ENCODE assay signal across 1 cellular context in the genomic region with DNA sequence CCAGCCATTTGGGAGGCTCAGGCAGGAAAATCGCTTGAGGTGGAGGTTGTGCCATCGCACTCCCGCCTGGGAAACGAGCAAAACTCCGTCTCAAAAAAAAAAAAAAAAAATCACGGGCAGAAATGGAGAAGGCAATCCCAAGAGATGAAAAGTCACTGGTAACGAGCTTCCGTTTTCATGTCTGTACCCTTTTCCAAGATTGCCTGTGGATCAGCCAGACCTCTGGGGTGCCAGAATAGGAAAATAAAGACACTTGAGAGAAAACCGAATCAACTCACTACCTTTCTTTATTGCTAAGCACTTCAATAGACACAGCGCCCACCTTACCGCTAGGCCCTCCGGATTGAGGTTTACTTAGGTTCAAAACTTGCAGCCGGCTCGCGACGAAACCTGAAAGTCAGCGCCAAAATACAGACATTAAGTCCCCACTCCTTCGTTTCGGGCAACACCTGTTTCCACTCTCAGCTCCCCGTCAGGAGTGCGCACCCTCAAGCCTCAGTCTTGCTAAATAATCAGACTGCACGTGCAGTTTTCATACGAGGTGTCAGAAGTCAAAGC.
TF ChIP-seq lines count a peak whose summit lies in the region.

No MANE protein-coding gene starts in this region.

TF ChIP-seq in HepG2, 621 proteins besides CTCF, POLR2A, EP300 and RAD21:
- TF ChIP-seq, protein P1, sequence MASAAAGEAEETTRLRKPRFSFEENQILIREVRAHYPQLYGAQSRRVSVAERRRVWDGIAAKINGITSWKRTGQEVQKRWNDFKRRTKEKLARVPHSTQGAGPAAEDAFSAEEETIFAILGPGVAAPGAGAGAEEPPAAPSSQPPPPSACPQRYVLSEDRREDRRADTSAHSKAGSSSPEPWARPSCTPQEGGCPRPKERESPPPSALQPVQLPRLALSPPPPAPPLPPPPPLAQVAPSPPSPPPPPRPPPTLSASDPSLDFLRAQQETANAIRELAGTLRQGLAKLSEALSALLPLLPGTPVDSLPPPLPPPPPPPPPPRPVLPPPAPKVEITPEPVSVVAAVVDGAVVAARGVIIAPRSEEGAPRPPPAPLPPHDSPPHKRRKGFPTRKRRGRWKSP (CRISPR knock-in tag; IDR thresholded peaks at IDR 0.05), result peak; percentile 66; the same call in 1 of the 2 replicates
- TF ChIP-seq, protein P2, sequence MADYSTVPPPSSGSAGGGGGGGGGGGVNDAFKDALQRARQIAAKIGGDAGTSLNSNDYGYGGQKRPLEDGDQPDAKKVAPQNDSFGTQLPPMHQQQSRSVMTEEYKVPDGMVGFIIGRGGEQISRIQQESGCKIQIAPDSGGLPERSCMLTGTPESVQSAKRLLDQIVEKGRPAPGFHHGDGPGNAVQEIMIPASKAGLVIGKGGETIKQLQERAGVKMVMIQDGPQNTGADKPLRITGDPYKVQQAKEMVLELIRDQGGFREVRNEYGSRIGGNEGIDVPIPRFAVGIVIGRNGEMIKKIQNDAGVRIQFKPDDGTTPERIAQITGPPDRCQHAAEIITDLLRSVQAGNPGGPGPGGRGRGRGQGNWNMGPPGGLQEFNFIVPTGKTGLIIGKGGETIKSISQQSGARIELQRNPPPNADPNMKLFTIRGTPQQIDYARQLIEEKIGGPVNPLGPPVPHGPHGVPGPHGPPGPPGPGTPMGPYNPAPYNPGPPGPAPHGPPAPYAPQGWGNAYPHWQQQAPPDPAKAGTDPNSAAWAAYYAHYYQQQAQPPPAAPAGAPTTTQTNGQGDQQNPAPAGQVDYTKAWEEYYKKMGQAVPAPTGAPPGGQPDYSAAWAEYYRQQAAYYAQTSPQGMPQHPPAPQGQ (CRISPR knock-in tag; IDR thresholded peaks at IDR 0.05; ENCODE audit: borderline replicate concordance), result 0 out of 2 replicates have a peak, but pooled peaks have one; percentile 25
- TF ChIP-seq, protein P3, sequence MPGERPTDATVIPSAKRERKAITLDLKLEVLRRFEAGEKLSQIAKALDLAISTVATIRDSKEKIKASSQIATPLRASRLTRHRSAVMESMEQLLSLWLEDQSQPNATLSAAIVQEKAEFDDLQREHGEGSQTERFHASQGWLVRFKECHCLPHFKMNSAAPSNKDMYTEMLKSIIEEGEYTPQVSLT (CRISPR knock-in tag; IDR thresholded peaks at IDR 0.05; ENCODE audit: borderline replicate concordance, low read depth), result peak; percentile 44; the same call in 1 of the 2 replicates
- TF ChIP-seq, protein P4, sequence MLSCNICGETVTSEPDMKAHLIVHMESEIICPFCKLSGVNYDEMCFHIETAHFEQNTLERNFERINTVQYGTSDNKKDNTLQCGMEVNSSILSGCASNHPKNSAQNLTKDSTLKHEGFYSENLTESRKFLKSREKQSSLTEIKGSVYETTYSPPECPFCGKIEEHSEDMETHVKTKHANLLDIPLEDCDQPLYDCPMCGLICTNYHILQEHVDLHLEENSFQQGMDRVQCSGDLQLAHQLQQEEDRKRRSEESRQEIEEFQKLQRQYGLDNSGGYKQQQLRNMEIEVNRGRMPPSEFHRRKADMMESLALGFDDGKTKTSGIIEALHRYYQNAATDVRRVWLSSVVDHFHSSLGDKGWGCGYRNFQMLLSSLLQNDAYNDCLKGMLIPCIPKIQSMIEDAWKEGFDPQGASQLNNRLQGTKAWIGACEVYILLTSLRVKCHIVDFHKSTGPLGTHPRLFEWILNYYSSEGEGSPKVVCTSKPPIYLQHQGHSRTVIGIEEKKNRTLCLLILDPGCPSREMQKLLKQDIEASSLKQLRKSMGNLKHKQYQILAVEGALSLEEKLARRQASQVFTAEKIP (CRISPR knock-in tag; IDR thresholded peaks at IDR 0.05; ENCODE audit: borderline replicate concordance), result 0 out of 2 replicates have a peak, but pooled peaks have one; percentile 77
- 0 out of 2 replicates have a peak, but pooled peaks have one; percentile 45 for TF ChIP-seq REXO4 (CRISPR knock-in tag; IDR thresholded peaks at IDR 0.05; ENCODE audit: borderline replicate concordance)
- TF ChIP-seq ZNF746 (CRISPR knock-in tag; IDR thresholded peaks at IDR 0.05), result no peak
- TF ChIP-seq ZC3H4 (CRISPR knock-in tag; IDR thresholded peaks at IDR 0.05; ENCODE audit: borderline replicate concordance), result peak; percentile 97
- TF ChIP-seq ZNF878 (CRISPR knock-in tag; IDR thresholded peaks at IDR 0.05), result peak; percentile 61; the same call in 1 of the 2 replicates
- TF ChIP-seq MTA1 (CRISPR knock-in tag; IDR thresholded peaks at IDR 0.05; ENCODE audit: borderline replicate concordance), result no peak; the same call in 1 of the 2 replicates
- 0 out of 2 replicates have a peak, but pooled peaks have one; percentile 17 for TF ChIP-seq GLI4 (CRISPR knock-in tag; IDR thresholded peaks at IDR 0.05; ENCODE audit: borderline replicate concordance)
- TF ChIP-seq ZNF558 (CRISPR knock-in tag; IDR thresholded peaks at IDR 0.05; ENCODE audit: borderline replicate concordance), result 0 out of 2 replicates have a peak, but pooled peaks have one; percentile 20
- no peak for TF ChIP-seq ZNF230 (CRISPR knock-in tag; IDR thresholded peaks at IDR 0.05)
- 0 out of 2 replicates have a peak, but pooled peaks have one; percentile 54 for TF ChIP-seq SSRP1 (CRISPR knock-in tag; IDR thresholded peaks at IDR 0.05)
- TF ChIP-seq, protein P5, sequence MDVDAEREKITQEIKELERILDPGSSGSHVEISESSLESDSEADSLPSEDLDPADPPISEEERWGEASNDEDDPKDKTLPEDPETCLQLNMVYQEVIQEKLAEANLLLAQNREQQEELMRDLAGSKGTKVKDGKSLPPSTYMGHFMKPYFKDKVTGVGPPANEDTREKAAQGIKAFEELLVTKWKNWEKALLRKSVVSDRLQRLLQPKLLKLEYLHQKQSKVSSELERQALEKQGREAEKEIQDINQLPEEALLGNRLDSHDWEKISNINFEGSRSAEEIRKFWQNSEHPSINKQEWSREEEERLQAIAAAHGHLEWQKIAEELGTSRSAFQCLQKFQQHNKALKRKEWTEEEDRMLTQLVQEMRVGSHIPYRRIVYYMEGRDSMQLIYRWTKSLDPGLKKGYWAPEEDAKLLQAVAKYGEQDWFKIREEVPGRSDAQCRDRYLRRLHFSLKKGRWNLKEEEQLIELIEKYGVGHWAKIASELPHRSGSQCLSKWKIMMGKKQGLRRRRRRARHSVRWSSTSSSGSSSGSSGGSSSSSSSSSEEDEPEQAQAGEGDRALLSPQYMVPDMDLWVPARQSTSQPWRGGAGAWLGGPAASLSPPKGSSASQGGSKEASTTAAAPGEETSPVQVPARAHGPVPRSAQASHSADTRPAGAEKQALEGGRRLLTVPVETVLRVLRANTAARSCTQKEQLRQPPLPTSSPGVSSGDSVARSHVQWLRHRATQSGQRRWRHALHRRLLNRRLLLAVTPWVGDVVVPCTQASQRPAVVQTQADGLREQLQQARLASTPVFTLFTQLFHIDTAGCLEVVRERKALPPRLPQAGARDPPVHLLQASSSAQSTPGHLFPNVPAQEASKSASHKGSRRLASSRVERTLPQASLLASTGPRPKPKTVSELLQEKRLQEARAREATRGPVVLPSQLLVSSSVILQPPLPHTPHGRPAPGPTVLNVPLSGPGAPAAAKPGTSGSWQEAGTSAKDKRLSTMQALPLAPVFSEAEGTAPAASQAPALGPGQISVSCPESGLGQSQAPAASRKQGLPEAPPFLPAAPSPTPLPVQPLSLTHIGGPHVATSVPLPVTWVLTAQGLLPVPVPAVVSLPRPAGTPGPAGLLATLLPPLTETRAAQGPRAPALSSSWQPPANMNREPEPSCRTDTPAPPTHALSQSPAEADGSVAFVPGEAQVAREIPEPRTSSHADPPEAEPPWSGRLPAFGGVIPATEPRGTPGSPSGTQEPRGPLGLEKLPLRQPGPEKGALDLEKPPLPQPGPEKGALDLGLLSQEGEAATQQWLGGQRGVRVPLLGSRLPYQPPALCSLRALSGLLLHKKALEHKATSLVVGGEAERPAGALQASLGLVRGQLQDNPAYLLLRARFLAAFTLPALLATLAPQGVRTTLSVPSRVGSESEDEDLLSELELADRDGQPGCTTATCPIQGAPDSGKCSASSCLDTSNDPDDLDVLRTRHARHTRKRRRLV (CRISPR knock-in tag; IDR thresholded peaks at IDR 0.05), result 0 out of 2 replicates have a peak, but pooled peaks have one; percentile 1
- TF ChIP-seq RBM22 (optimal IDR thresholded peaks at IDR 0.05; ENCODE audit: low read length), result peak; percentile 99
- TF ChIP-seq NFATC3 (CRISPR knock-in tag; IDR thresholded peaks at IDR 0.05), result 0 out of 2 replicates have a peak, but pooled peaks have one; percentile 24
- TF ChIP-seq SNRNP70 (IDR thresholded peaks at IDR 0.05; ENCODE audit: low read depth, low read length), result no peak
- TF ChIP-seq ZNF704 (CRISPR knock-in tag; IDR thresholded peaks at IDR 0.05; ENCODE audit: borderline replicate concordance), result 0 out of 2 replicates have a peak, but pooled peaks have one; percentile 9
- TF ChIP-seq SMARCC2 (IDR thresholded peaks at IDR 0.05), result no peak
- peak; percentile 63 for TF ChIP-seq RBFOX2 (IDR thresholded peaks at IDR 0.05; ENCODE audit: low read depth, low read length)
